Comparison of ENCODE assay signal across 12 cellular contexts in genomic region chr2:43192039-43192438, GRCh38. TPM values are rescaled to one million over a fixed set of nuclear protein-coding genes. Genes with fewer than 3 reads are reported as not detected.
DNase-seq lines count a peak whose midpoint lies in the region; ATAC-seq, FAIRE-seq and TF ChIP-seq lines count a peak whose summit lies in the region.
"Had no signal": no experiment of that assay in that cellular context is flagged by ENCODE, and none has a peak within 500 bp of the region (broad histone marks: within the 10 kb centered on the region; RNA-seq: fewer than 3 reads in every experiment).

No MANE protein-coding gene starts in this region.

- peak overlapping the region; percentile 82 for H3K27ac ChIP-seq in K562 (ENCODE audit: extremely low read depth, low read depth, low read length)
- H3K27ac ChIP-seq: upper lobe of right lung had no signal

- no peaks in the 10 kb centered on the region for H3K36me3 ChIP-seq in Loucy (ENCODE audit: insufficient read depth, low read length)
- H3K36me3 ChIP-seq in K562 (ENCODE audit: control insufficient read depth, insufficient read depth, low read length): no peaks in the 10 kb centered on the region
- H3K36me3 ChIP-seq: upper lobe of right lung had no signal

- H3K36me3 Mint-ChIP-seq in neural crest cell (ENCODE audit: low read depth): no peaks in the 10 kb centered on the region
- H3K36me3 Mint-ChIP-seq: mesothelial cell of epicardium had no signal

- FAIRE-seq in K562 (lab: Jason Lieb, UNC): no peak
- FAIRE-seq: GM18507 had no signal

- H3K9me3 Mint-ChIP-seq in neural crest cell: no peaks in the 10 kb centered on the region
- H3K9me3 Mint-ChIP-seq: mesothelial cell of epicardium had no signal

- ATAC-seq in K562 (peak; percentile 9; the same call in 1 of the 3 replicates), GM21360 (IDR thresholded peaks at IDR 0.05; ENCODE audit: unreplicated experiment) (no peak)
- ATAC-seq: upper lobe of right lung had no signal

- H3K27me3 Mint-ChIP-seq in neural crest cell (ENCODE audit: low read depth): no peaks in the 10 kb centered on the region

- peak; percentile 63 for DNase-seq in activated CD4-positive, alpha-beta T cell treated with anti-CD3 and anti-CD28 coated beads for 48 hours
- DNase-seq in activated CD4-positive, alpha-beta T cell treated with anti-CD3 and anti-CD28 coated beads, Interleukin-2, amount 50 U/mL, for 1 hour: no peak
- DNase-seq in K562 (ENCODE audit: extremely low read depth in 1 of 4, low spot score in 3 of 4) (peak in 2 of 4 experiments; percentile 43), neural crest cell (ENCODE audit: low read depth, low spot score) (no peak), anterior cingulate cortex (lab: John Stamatoyannopoulos, UW) (no peak)
- DNase-seq in stimulated activated naive CD4-positive, alpha-beta T cell treated with Interleukin-2 at 50 U/mL for 16 hours (lab: John Stamatoyannopoulos, UW): no peak
- DNase-seq: ACHN, upper lobe of right lung had no signal

- peaks cover 19% of the 10 kb centered on the region for H3K79me2 ChIP-seq in Loucy (ENCODE audit: insufficient read depth, low read length)
- no peaks in the 10 kb centered on the region for H3K79me2 ChIP-seq in K562 (ENCODE audit: control insufficient read depth, insufficient read depth, low read length)

- BruUV-seq in K562 (replicated peaks; lab: Mats Ljungman, UMichigan): no TSS peak

- no peaks in the 10 kb centered on the region for H3K9me2 ChIP-seq in Loucy (replicated peaks; ENCODE audit: low read depth, low read length)

- TF ChIP-seq POLR2A in K562 (conservative IDR thresholded peaks at IDR 0.05): no peak

- CTCF ChIA-PET in K562 (lab: Yijun Ruan, JAX; ENCODE audit: low intra/inter-chr PET ratio): no interaction called here

- intact Hi-C loops in K562 (cut with micrococcal nuclease): no loop called here

- no peaks in the 10 kb centered on the region for H3K9me3 ChIP-seq in Loucy (ENCODE audit: insufficient read depth, low read depth, low read length)
- no peaks in the 10 kb centered on the region for H3K9me3 ChIP-seq in K562 (replicated peaks; ENCODE audit: control insufficient read depth, insufficient read depth, low read depth, low read length)
- H3K9me3 ChIP-seq: upper lobe of right lung had no signal

- 25% methylated on average over 2 of the region's 2 CpGs for WGBS in K562 (ENCODE audit: insufficient coverage, low coverage, missing lambda C conversion rate)

- H4K20me1 ChIP-seq in Loucy (ENCODE audit: insufficient read depth, low read length, poor library complexity, severe bottlenecking) (no peaks in the 10 kb centered on the region), K562 (replicated peaks; ENCODE audit: control insufficient read depth, insufficient read depth, low read length) (no peaks in the 10 kb centered on the region)

- H3F3A ChIP-seq in Loucy (ENCODE audit: low read depth): peaks cover 9% of the 10 kb centered on the region

- H3K27ac Mint-ChIP-seq in neural crest cell (ENCODE audit: unreplicated experiment): peak overlapping the region; percentile 78
- H3K27ac Mint-ChIP-seq: mesothelial cell of epicardium had no signal

- H2AFZ ChIP-seq in Loucy (ENCODE audit: low read length): no peak overlapping the region
- peak overlapping the region; percentile 88; the same call in 1 of the 2 replicates for H2AFZ ChIP-seq in K562 (ENCODE audit: low read depth, low read length)

- in situ Hi-C loops in K562 (cut with MboI): no loop called here

- H3K9ac ChIP-seq in Loucy (ENCODE audit: low read depth, low read length, poor library complexity, severe bottlenecking) (no peak overlapping the region), K562 (ENCODE audit: insufficient read depth in 1 of 2, low read depth in 2 of 2, low read length in 2 of 2) (peak overlapping the region; percentile 52 to 90; a peak in 2 of 4 replicates)

- peaks cover 40% of the 10 kb centered on the region for H3K4me1 ChIP-seq in Loucy (ENCODE audit: insufficient read depth, low read length, poor library complexity, severe bottlenecking)
- peaks cover 65 to 78% of the 10 kb centered on the region in 2 experiments for H3K4me1 ChIP-seq in K562 (replicated peaks in 1 of 2; ENCODE audit: control insufficient read depth in 2 of 2, insufficient read depth in 2 of 2, low read length in 2 of 2)

- no peaks in the 10 kb centered on the region for H3K9me1 ChIP-seq in K562 (ENCODE audit: control insufficient read depth, insufficient read depth, low read length)

- H3K4me3 ChIP-seq in Loucy (ENCODE audit: low read length, poor library complexity, severe bottlenecking): no peak overlapping the region
- no peak overlapping the region for H3K4me3 ChIP-seq in K562
- H3K4me3 ChIP-seq: upper lobe of right lung had no signal

- POLR2A ChIA-PET in K562 (lab: Yijun Ruan, JAX): interaction anchor here (0.9 to 1.3 kb wide), 3 partner anchors 13 to 32 kb away, joined by 3 to 8 read pairs (median 4); no protein-coding TSS in a partner anchor

- H3K4me3 Mint-ChIP-seq in neural crest cell: no peak overlapping the region
- H3K4me3 Mint-ChIP-seq: mesothelial cell of epicardium had no signal

- peak; percentile 62 for TF ChIP-seq CTCF in Loucy (conservative IDR thresholded peaks at IDR 0.05; ENCODE audit: low read length)
- peak; percentile 37 to 63 (median 40); a peak in 5 of 6 replicates for TF ChIP-seq CTCF in K562 (IDR thresholded peaks at IDR 0.05 in 2 of 3, conservative IDR thresholded peaks at IDR 0.05 in 1 of 3; ENCODE audit: insufficient read depth in 2 of 3, low read depth in 1 of 3, low read length in 3 of 3)
- peak; percentile 44 for TF ChIP-seq CTCF in neural crest cell (conservative IDR thresholded peaks at IDR 0.05)

- no peak for TF ChIP-seq EP300 in K562 (IDR thresholded peaks at IDR 0.05; ENCODE audit: low read length)

- H3K27me3 ChIP-seq in Loucy (ENCODE audit: insufficient read depth, low read length, poor library complexity, severe bottlenecking): no peaks in the 10 kb centered on the region
- no peaks in the 10 kb centered on the region for H3K27me3 ChIP-seq in K562 (ENCODE audit: control insufficient read depth in 2 of 2, insufficient read depth in 2 of 2, low read length in 2 of 2)
- H3K27me3 ChIP-seq: upper lobe of right lung had no signal

- peak in 1 of 2 experiments; percentile 20; a peak in 1 of 4 replicates for TF ChIP-seq RAD21 in K562 (CRISPR knock-in tag; conservative IDR thresholded peaks at IDR 0.05 in 1 of 2, IDR thresholded peaks at IDR 0.05 in 1 of 2)

- H3K4me1 Mint-ChIP-seq in neural crest cell: peaks cover 23% of the 10 kb centered on the region

- H3K4me2 ChIP-seq in Loucy (ENCODE audit: low read depth, low read length, poor library complexity, severe bottlenecking) (no peak overlapping the region), K562 (ENCODE audit: insufficient read depth, low read length) (no peak overlapping the region)

TF ChIP-seq in K562, 482 proteins besides CTCF, POLR2A, EP300 and RAD21 (continues in another document):
- TF ChIP-seq SMARCA5 (IDR thresholded peaks at IDR 0.05): peak; percentile 97
- no peak for TF ChIP-seq ARID3B (CRISPR knock-in tag; IDR thresholded peaks at IDR 0.05; ENCODE audit: borderline replicate concordance)
- no peak for TF ChIP-seq E4F1 (CRISPR knock-in tag; IDR thresholded peaks at IDR 0.05; ENCODE audit: borderline replicate concordance)

RNA-seq across cellular contexts. Expression of gene ZFP36L2, which starts 34.4 kb away (rescaled TPM):
- 9.5 and 13.7 TPM in 2 replicates for total RNA-seq in K562 (2011; cell fraction: chromatin; rRNA removed; ENCODE audit: low replicate concordance)
- total RNA-seq in K562 (2011; cell fraction: nucleolus; rRNA removed): 9.7 and 10.2 TPM in 2 replicates
- 11.8 and 19.4 TPM in 2 replicates for total RNA-seq in K562 (2011; cell fraction: nucleoplasm; rRNA removed)
- total RNA-seq in K562 (2014; rRNA removed) (4.1 and 6.2 TPM in 2 replicates), K562 (2014; rRNA removed; fragmentation: Illumina TruSeq; extraction: Trizol) (6.2 and 6.4 TPM in 2 replicates), K562 (2015; rRNA removed; fragmentation: Illumina TruSeq; extraction: Trizol) (6.6 and 7.9 TPM in 2 replicates), K562 (2021) (60.6 and 62.1 TPM in 2 replicates), neural crest cell (39.8 and 39.9 TPM in 2 replicates)
- polyA plus RNA-seq in K562 (2011; rRNA removed) (6.5 and 11.7 TPM in 2 replicates), K562 (2014; fragmentation: Illumina TruSeq; extraction: Trizol) (20.0 and 20.3 TPM in 2 replicates), K562 (2014; fragmentation: Nextera tagmentation; extraction: Ambion mirVana) (10 to 100 TPM; 32.4 to 42.8 TPM), K562 (2014; rRNA removed) (21.8 and 23.7 TPM in 2 replicates)
- 3.1 and 12.8 TPM in 2 replicates for polyA plus RNA-seq in K562 (2011; cell fraction: cytosol; rRNA removed)
- 6.0 and 19.0 TPM in 2 replicates for polyA plus RNA-seq in K562 (2011; cell fraction: nucleus; rRNA removed)
- polyA plus RNA-seq in K562 (2012): 27.2 and 38.8 TPM in 2 replicates
- 4.3 and 5.1 TPM in 2 replicates for polyA minus RNA-seq in K562 (2011; rRNA and poly(A)+ RNA removed)
- 17.1 and 23.8 TPM in 2 replicates for polyA minus RNA-seq in K562 (2011; cell fraction: cytosol; rRNA and poly(A)+ RNA removed)
- 6.4 and 8.1 TPM in 2 replicates for polyA minus RNA-seq in K562 (2011; cell fraction: nucleus; rRNA and poly(A)+ RNA removed)
